In the genomic region with DNA sequence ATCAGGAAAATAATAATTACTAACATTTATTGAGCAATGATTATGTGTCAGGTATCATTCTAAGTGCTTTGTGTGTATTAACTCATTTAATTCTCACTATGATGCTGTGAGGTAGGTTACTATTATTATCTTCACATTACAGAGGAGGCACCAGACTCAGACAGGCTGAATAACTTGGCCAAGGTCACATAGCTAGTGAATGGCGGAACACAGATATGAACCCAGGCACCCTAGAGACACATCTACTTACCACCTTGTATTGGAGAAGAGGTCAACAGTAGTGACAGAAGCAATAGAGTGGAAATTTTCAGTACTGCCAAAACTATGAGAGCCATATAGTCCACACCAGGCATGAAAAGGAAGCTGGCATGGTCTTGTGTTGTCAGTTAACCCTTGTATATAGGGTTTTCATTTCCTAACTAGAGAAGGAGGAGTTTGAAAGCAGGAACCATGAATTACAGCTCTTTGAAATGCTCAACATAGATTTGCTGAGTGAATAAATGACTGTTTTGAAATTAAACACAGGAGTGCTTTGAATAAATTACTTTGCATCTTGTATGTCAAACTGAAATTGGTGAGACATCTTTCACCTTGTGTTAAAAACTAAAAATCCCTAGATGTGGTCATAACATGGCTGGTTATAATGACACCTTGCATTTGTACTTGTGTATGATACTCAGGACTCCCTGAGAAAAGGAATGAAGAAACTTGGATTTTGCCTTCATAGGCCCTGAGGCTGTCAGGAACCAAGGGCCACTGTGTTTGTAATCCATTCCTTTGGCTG, we compare ENCODE assay signal across 17 cellular contexts.
A peak's percentile ranks its signal among the peaks of the same experiment; 100 is the strongest.
DNase-seq lines count a peak whose midpoint lies in the region; ATAC-seq and TF ChIP-seq lines count a peak whose summit lies in the region.
"Had no signal": no experiment of that assay in that cellular context is flagged by ENCODE, and none has a peak within 500 bp of the region (broad histone marks: within the 10 kb centered on the region; RNA-seq: fewer than 3 reads in every experiment).

No MANE protein-coding gene starts in this region.

- H3K27me3 Mint-ChIP-seq in activated T-cell treated with anti-CD3 and anti-CD28 coated beads, Interleukin-2, amount 50 U/mL, for 72 hours (ENCODE audit: low read depth) = peaks cover 66% of the 10 kb centered on the region

- H3K27ac ChIP-seq in Peyer's patch = no peak overlapping the region
- H3K27ac ChIP-seq: C4-2B had no signal

- TF ChIP-seq CTCF in Peyer's patch (IDR thresholded peaks at IDR 0.05) = no peak

- no peak for TF ChIP-seq POLR2A in Peyer's patch (IDR thresholded peaks at IDR 0.05)

- H3K9me3 Mint-ChIP-seq in activated T-cell treated with anti-CD3 and anti-CD28 coated beads, Interleukin-2, amount 50 U/mL, for 72 hours = no peaks in the 10 kb centered on the region

- ATAC-seq in activated T-cell treated with anti-CD3 and anti-CD28 coated beads, Interleukin-2, amount 50 U/mL, for 72 hours (replicated peaks in 1 of 2) = peak; percentile 59 to 83
- ATAC-seq in GM21576 (IDR thresholded peaks at IDR 0.05; ENCODE audit: unreplicated experiment) (peak; percentile 63), HG03520 (IDR thresholded peaks at IDR 0.05; ENCODE audit: unreplicated experiment) (peak; percentile 43)
- ATAC-seq: SK-N-SH treated with all-trans-retinoic acid at 6 μM for 48 hours had no signal

- no peak overlapping the region for H3K4me3 Mint-ChIP-seq in activated T-cell treated with anti-CD3 and anti-CD28 coated beads, Interleukin-2, amount 50 U/mL, for 72 hours

- H3K36me3 Mint-ChIP-seq in activated T-cell treated with anti-CD3 and anti-CD28 coated beads, Interleukin-2, amount 50 U/mL, for 72 hours (ENCODE audit: insufficient read depth in 2 of 2) = no peaks in the 10 kb centered on the region

- in situ Hi-C loops in ACHN (cut with HindIII; ENCODE audit: low pct_ligation_motif_present, low pct_unique_long_range_greater_than_20kb, low sequenced_read_pairs) = loop anchor here (25.0 kb wide), 1 partner anchor 407 kb away; no protein-coding TSS in a partner anchor

- H3K9me3 ChIP-seq in Peyer's patch = no peaks in the 10 kb centered on the region

- H3K4me1 Mint-ChIP-seq in activated T-cell treated with anti-CD3 and anti-CD28 coated beads, Interleukin-2, amount 50 U/mL, for 72 hours (ENCODE audit: low read depth) = no peaks in the 10 kb centered on the region

- H3K36me3 ChIP-seq in Peyer's patch = no peaks in the 10 kb centered on the region

- DNase-seq in activated T-cell treated with anti-CD3 and anti-CD28 coated beads, Interleukin-2, amount 50 U/mL, for 72 hours = no peak
- DNase-seq in activated T-cell treated with anti-CD3 and anti-CD28 coated beads, Interleukin-2, amount 50 U/mL, for 48 hours = no peak
- no peak for DNase-seq in activated effector memory CD4-positive, alpha-beta T cell treated with Interleukin-2 at 50 U/mL for 16 hours
- DNase-seq in Peyer's patch = no peak
- no peak for DNase-seq in ACHN
- DNase-seq in D341Med (ENCODE audit: low spot score) = no peak
- DNase-seq: 8988T, GOT3, Karpas-422, NCI-H1105 treated with DMSO at 0.1 percent for 48 hours, NCI-H187, NCI-H446 treated with DMSO at 0.1 percent for 48 hours, SHP77 had no signal

- no peak overlapping the region for H3K4me3 ChIP-seq in Peyer's patch

- H3K27me3 ChIP-seq in Peyer's patch = no peaks in the 10 kb centered on the region

- no peaks in the 10 kb centered on the region for H3K4me1 ChIP-seq in Peyer's patch

- no peak overlapping the region for H3K27ac Mint-ChIP-seq in activated T-cell treated with anti-CD3 and anti-CD28 coated beads, Interleukin-2, amount 50 U/mL, for 72 hours
